28 cellular contexts compared by ENCODE assay signal in the genomic region with DNA sequence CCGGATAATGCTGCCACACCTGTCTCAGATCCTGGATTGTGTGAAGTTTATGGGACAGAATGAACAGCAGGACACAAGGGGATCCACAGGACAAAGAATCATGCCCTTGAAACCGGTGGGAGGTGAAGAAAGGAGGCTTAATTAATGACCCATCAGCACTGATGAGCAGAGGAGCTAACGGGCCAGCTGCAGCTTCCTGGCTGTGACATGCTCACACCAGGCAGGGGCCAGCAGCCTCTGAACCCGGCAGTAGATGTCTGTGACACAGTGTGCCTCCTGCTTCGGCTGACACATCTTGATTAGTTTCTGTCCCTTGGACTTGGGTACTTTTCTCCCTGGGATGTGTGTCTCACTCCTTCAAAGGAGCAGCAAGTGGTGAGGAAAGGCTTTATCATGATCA.
"Had no signal": no experiment of that assay in that cellular context is flagged by ENCODE, and none has a peak within 500 bp of the region (broad histone marks: within the 10 kb centered on the region; RNA-seq: fewer than 3 reads in every experiment).

No MANE protein-coding gene starts in this region.

- H3K36me3 Mint-ChIP-seq: activated naive CD4-positive, alpha-beta T cell treated with anti-CD3 and anti-CD28 coated beads, Interleukin-2, amount 50 U/mL, for 24 hours; mesothelial cell of epicardium; naive thymus-derived CD4-positive, alpha-beta T cell; stimulated activated memory B cell treated with anti-CD40 and anti-IgM and Interleukin-4, amounts not matched to agents 10 μg/mL and 1 μg/mL and 100 μg/mL, for 72 hours had no signal

- H3K9me3 Mint-ChIP-seq: activated B cell treated with CpG ODN at 0.5 μM for 24 hours; activated T-cell treated with anti-CD3 and anti-CD28 coated beads, Interleukin-2, amount 50 U/mL, for 4 hours; central memory CD8-positive, alpha-beta T cell; dendritic cell treated with granulocyte-macrophage colony-stimulating factor and Interleukin-4, amounts not matched to agents 40 ng/mL and 50 ng/mL, for 4 days; mesothelial cell of epicardium; neural crest cell; stimulated activated memory B cell treated with anti-CD40 and anti-IgM and Interleukin-4, amounts not matched to agents 10 μg/mL and 1 μg/mL and 100 μg/mL, for 72 hours; stimulated activated naive CD8-positive, alpha-beta T cell treated with anti-CD3 and anti-CD28 coated beads, Interleukin-15, amount 100 ng/mL, for 72 hours; T-helper 1 cell treated with Interleukin-12 subunit alpha and Interleukin-12 subunit beta and Interleukin-4 antibody, amounts not matched to agents 30 μg/mL and 1 μg/mL, for 36 hours had no signal

- H3K27ac Mint-ChIP-seq: activated B cell treated with CpG ODN at 0.5 μM for 24 hours; activated CD8-positive, alpha-beta T cell treated with anti-CD3 and anti-CD28 coated beads for 36 hours; activated naive CD4-positive, alpha-beta T cell treated with anti-CD3 and anti-CD28 coated beads, Interleukin-2, amount 50 U/mL, for 24 hours; activated naive CD8-positive, alpha-beta T cell treated with anti-CD3 and anti-CD28 coated beads, Interleukin-2, amount 50 U/mL, for 24 hours; activated T-helper 17 cell treated with anti-CD3 and anti-CD28 coated beads, Interleukin-2, amount 50 U/mL, for 72 hours; dendritic cell treated with granulocyte-macrophage colony-stimulating factor and Interleukin-4, amounts not matched to agents 40 ng/mL and 50 ng/mL, for 4 days; mesothelial cell of epicardium; naive thymus-derived CD4-positive, alpha-beta T cell; stimulated activated memory B cell treated with anti-CD40 and anti-IgM and Interleukin-4, amounts not matched to agents 10 μg/mL and 1 μg/mL and 100 μg/mL, for 72 hours; T-helper 1 cell treated with Interleukin-12 subunit alpha and Interleukin-12 subunit beta and Interleukin-4 antibody, amounts not matched to agents 30 μg/mL and 1 μg/mL, for 36 hours had no signal

- H3K36me3 ChIP-seq: right atrium auricular region, thyroid gland, upper lobe of left lung, vagina had no signal

- H3K4me3 Mint-ChIP-seq: activated B cell treated with CpG ODN at 0.5 μM for 24 hours; activated CD8-positive, alpha-beta T cell treated with anti-CD3 and anti-CD28 coated beads for 36 hours; activated naive CD4-positive, alpha-beta T cell treated with anti-CD3 and anti-CD28 coated beads, Interleukin-2, amount 50 U/mL, for 24 hours; activated naive CD8-positive, alpha-beta T cell treated with anti-CD3 and anti-CD28 coated beads, Interleukin-2, amount 50 U/mL, for 24 hours; activated T-cell treated with anti-CD3 and anti-CD28 coated beads, Interleukin-2, amount 50 U/mL, for 4 hours; activated T-helper 17 cell treated with anti-CD3 and anti-CD28 coated beads, Interleukin-2, amount 50 U/mL, for 72 hours; central memory CD8-positive, alpha-beta T cell; dendritic cell treated with granulocyte-macrophage colony-stimulating factor and Interleukin-4, amounts not matched to agents 40 ng/mL and 50 ng/mL, for 4 days; mesothelial cell of epicardium; naive thymus-derived CD4-positive, alpha-beta T cell; neural crest cell; stimulated activated memory B cell treated with anti-CD40 and anti-IgM and Interleukin-4, amounts not matched to agents 10 μg/mL and 1 μg/mL and 100 μg/mL, for 72 hours; stimulated activated naive CD8-positive, alpha-beta T cell treated with anti-CD3 and anti-CD28 coated beads, Interleukin-15, amount 100 ng/mL, for 72 hours; T-helper 1 cell treated with Interleukin-12 subunit alpha and Interleukin-12 subunit beta and Interleukin-4 antibody, amounts not matched to agents 30 μg/mL and 1 μg/mL, for 36 hours had no signal

- ATAC-seq: activated CD8-positive, alpha-beta T cell treated with anti-CD3 and anti-CD28 coated beads for 36 hours; activated naive CD8-positive, alpha-beta T cell treated with anti-CD3 and anti-CD28 coated beads, Interleukin-2, amount 50 U/mL, for 24 hours; activated T-cell treated with anti-CD3 and anti-CD28 coated beads, Interleukin-2, amount 50 U/mL, for 4 hours; activated T-helper 17 cell treated with anti-CD3 and anti-CD28 coated beads, Interleukin-2, amount 50 U/mL, for 72 hours; left ventricle myocardium superior; naive thymus-derived CD4-positive, alpha-beta T cell; stimulated activated memory B cell treated with anti-CD40 and anti-IgM and Interleukin-4, amounts not matched to agents 10 μg/mL and 1 μg/mL and 100 μg/mL, for 72 hours; stimulated activated naive CD8-positive, alpha-beta T cell treated with anti-CD3 and anti-CD28 coated beads, Interleukin-15, amount 100 ng/mL, for 72 hours had no signal

- H3K4me1 ChIP-seq: right atrium auricular region, thyroid gland, upper lobe of left lung, vagina had no signal

- H3K4me2 ChIP-seq: smooth muscle cell had no signal

- H3K9me3 ChIP-seq: right atrium auricular region, thyroid gland, upper lobe of left lung, vagina had no signal

- H3K27me3 ChIP-seq: right atrium auricular region, thyroid gland, upper lobe of left lung, vagina had no signal

- H3K4me3 ChIP-seq: right atrium auricular region, smooth muscle cell, thyroid gland, upper lobe of left lung, vagina had no signal

- H3K4me1 Mint-ChIP-seq: activated B cell treated with CpG ODN at 0.5 μM for 24 hours; activated naive CD4-positive, alpha-beta T cell treated with anti-CD3 and anti-CD28 coated beads, Interleukin-2, amount 50 U/mL, for 24 hours; activated naive CD8-positive, alpha-beta T cell treated with anti-CD3 and anti-CD28 coated beads, Interleukin-2, amount 50 U/mL, for 24 hours; activated T-helper 17 cell treated with anti-CD3 and anti-CD28 coated beads, Interleukin-2, amount 50 U/mL, for 72 hours; central memory CD8-positive, alpha-beta T cell; mesothelial cell of epicardium; naive thymus-derived CD4-positive, alpha-beta T cell; neural crest cell; stimulated activated memory B cell treated with anti-CD40 and anti-IgM and Interleukin-4, amounts not matched to agents 10 μg/mL and 1 μg/mL and 100 μg/mL, for 72 hours; stimulated activated naive CD8-positive, alpha-beta T cell treated with anti-CD3 and anti-CD28 coated beads, Interleukin-15, amount 100 ng/mL, for 72 hours had no signal

- H3K27me3 Mint-ChIP-seq: activated T-helper 17 cell treated with anti-CD3 and anti-CD28 coated beads, Interleukin-2, amount 50 U/mL, for 72 hours; central memory CD8-positive, alpha-beta T cell; dendritic cell treated with granulocyte-macrophage colony-stimulating factor and Interleukin-4, amounts not matched to agents 40 ng/mL and 50 ng/mL, for 4 days; stimulated activated memory B cell treated with anti-CD40 and anti-IgM and Interleukin-4, amounts not matched to agents 10 μg/mL and 1 μg/mL and 100 μg/mL, for 72 hours; stimulated activated naive CD8-positive, alpha-beta T cell treated with anti-CD3 and anti-CD28 coated beads, Interleukin-15, amount 100 ng/mL, for 72 hours had no signal

- H3K27ac ChIP-seq: right atrium auricular region, thyroid gland, upper lobe of left lung, vagina had no signal

- DNase-seq: activated B cell treated with CpG ODN at 0.5 μM for 24 hours; activated CD4-positive, alpha-beta T cell treated with anti-CD3 and anti-CD28 coated beads, Interleukin-2, amount 50 U/mL, for 1 hour; activated CD8-positive, alpha-beta T cell treated with anti-CD3 and anti-CD28 coated beads for 36 hours; activated gamma-delta T cell treated with Interleukin-2 at 50 U/mL for 16 hours; activated naive CD8-positive, alpha-beta T cell treated with anti-CD3 and anti-CD28 coated beads, Interleukin-2, amount 50 U/mL, for 24 hours; activated T-cell treated with anti-CD3 and anti-CD28 coated beads, Interleukin-2, amount 50 U/mL, for 4 hours; amygdala; islet precursor cell; left ventricle myocardium superior; mammary epithelial cell; naive thymus-derived CD4-positive, alpha-beta T cell; stimulated activated CD4-positive, alpha-beta T cell treated with anti-CD3 and anti-CD28 coated beads, Interleukin-1b, Interleukin-23, amount 100 ng/mL, for 48 hours; stimulated activated CD4-positive, alpha-beta T cell treated with anti-CD3 and anti-CD28 coated beads, Interleukin-4, amount 100 ng/mL, for 4 hours; stimulated activated CD8-positive, alpha-beta memory T cell treated with anti-CD3 and anti-CD28 coated beads, Interleukin-4, amount 100 ng/mL, for 48 hours; stimulated activated naive CD8-positive, alpha-beta T cell treated with anti-CD3 and anti-CD28 coated beads, Interleukin-15, amount 100 ng/mL, for 72 hours; thyroid gland had no signal
